ENCODE assay signal across 9 cellular contexts in the genomic region with DNA sequence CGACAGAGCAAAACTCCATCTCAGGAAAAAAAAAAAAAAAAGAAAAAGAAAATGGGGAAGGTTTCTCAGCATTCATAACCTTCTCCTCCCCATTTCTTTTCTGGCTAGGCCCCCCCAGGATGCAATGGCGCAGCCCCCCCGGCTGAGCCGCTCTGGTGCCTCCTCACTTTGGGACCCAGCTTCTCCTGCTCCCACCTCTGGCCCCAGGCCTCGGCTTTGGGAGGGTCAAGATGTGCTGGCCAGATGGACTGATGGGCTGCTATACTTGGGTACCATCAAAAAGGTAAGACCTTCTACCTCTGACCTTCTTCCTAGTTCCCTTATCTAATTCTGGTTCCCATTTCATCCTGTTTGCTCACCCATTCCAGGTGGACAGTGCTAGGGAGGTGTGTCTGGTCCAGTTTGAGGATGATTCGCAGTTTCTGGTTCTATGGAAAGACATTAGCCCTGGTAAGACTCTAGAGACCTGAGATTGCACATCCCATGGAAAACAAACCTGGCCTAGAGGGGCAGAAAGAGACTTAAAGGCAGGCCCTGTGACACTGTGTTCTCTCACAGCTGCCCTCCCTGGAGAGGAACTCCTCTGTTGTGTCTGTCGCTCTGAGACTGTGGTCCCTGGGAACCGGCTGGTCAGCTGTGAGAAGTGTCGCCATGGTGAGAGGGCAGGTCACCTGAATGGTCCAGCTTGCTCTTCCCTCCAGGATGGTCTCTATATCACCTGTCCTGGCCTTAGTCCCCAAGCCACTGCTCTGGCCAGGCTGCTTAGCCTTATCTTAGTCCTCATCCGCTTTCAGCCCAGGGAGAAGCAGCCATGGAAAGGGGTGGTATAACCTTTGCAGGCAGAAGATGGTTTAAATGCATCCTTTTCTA. TPM values are rescaled to one million over a fixed set of nuclear protein-coding genes. Genes with fewer than 3 reads are reported as not detected.
DNase-seq lines count a peak whose midpoint lies in the region; ATAC-seq and TF ChIP-seq lines count a peak whose summit lies in the region.
"Had no signal": no experiment of that assay in that cellular context is flagged by ENCODE, and none has a peak within 500 bp of the region (broad histone marks: within the 10 kb centered on the region; RNA-seq: fewer than 3 reads in every experiment).

No MANE protein-coding gene starts in this region.

- peaks cover 43% of the 10 kb centered on the region for H3K36me3 ChIP-seq in muscle layer of colon (ENCODE audit: insufficient read depth, low read length)

- TF ChIP-seq CTCF in CD14-positive monocyte (IDR thresholded peaks at IDR 0.05) (no peak), activated B cell treated with CpG ODN at 0.5 μM for 24 hours (IDR thresholded peaks at IDR 0.05) (no peak)

- H3K27me3 ChIP-seq in muscle layer of colon (ENCODE audit: control insufficient read depth in 1 of 2, insufficient read depth in 2 of 2, low read length in 2 of 2), result no peaks in the 10 kb centered on the region
- H3K27me3 ChIP-seq: Peyer's patch had no signal

- intact Hi-C loops in CD14-positive monocyte (cut with micrococcal nuclease) (loop anchor here in 1 of 2 donors (10.0 kb wide), 2 partner anchors 98 to 208 kb away; partner anchors contain the start of genes HSD17B8, RING1, RXRB and SLC39A7), activated B cell treated with CpG ODN at 0.5 μM for 24 hours (cut with micrococcal nuclease) (loop anchor here (5.0 to 10.0 kb wide), 2 partner anchors 408 to 1285 kb away; partner anchors contain the start of genes ATF6B and HLA-DOA)

- H3K36me3 Mint-ChIP-seq in CD14-positive monocyte (peaks cover 41 to 44% of the 10 kb centered on the region in 2 donors), activated B cell treated with CpG ODN at 0.5 μM for 24 hours (ENCODE audit: low read depth) (peaks cover 45% of the 10 kb centered on the region)

- H3K27ac Mint-ChIP-seq in CD14-positive monocyte, result peak overlapping the region in 5 of 7 donors; percentile 15 to 81 (median 19)
- H3K27ac Mint-ChIP-seq in activated B cell treated with CpG ODN at 0.5 μM for 24 hours, result peak overlapping the region; percentile 67

- H3K4me3 Mint-ChIP-seq in CD14-positive monocyte (peak overlapping the region in 1 of 2 donors; percentile 82), activated B cell treated with CpG ODN at 0.5 μM for 24 hours (peak overlapping the region; percentile 88)

- DNase-seq in CD14-positive monocyte (ENCODE audit: low spot score) (no peak), activated B cell treated with CpG ODN at 0.5 μM for 24 hours (no peak), COR-L47 (lab: John Stamatoyannopoulos, UW) (no peak), NCI-H2227 (lab: John Stamatoyannopoulos, UW; ENCODE audit: unreplicated experiment) (no peak)
- DNase-seq: amygdala; Peyer's patch; stimulated activated CD4-positive, alpha-beta T cell treated with anti-CD3 and anti-CD28 coated beads, Interleukin-4, amount 100 ng/mL, for 4 hours had no signal

- CTCF ChIA-PET in activated B cell treated with CpG ODN at 0.5 μM for 24 hours (lab: Charles Lee), result no interaction called here

- H3K27ac ChIP-seq in muscle layer of colon (ENCODE audit: low read depth, low read length), result no peak overlapping the region

- peaks cover 48% of the 10 kb centered on the region for H3K4me1 ChIP-seq in muscle layer of colon (ENCODE audit: insufficient read depth, low read length)

- POLR2A ChIA-PET in activated B cell treated with CpG ODN at 0.5 μM for 24 hours (lab: Charles Lee), result interaction anchor here (1.1 to 3.0 kb wide), 6 partner anchors 13 to 440 kb away, joined by 8 to 22 read pairs (median 15); partner anchors contain the start of genes HSD17B8, RPS18, VPS52 and ZBTB22

- ATAC-seq in activated B cell treated with CpG ODN at 0.5 μM for 24 hours (ENCODE audit: low read depth) (no peak), GM18502 (IDR thresholded peaks at IDR 0.05; ENCODE audit: poor library complexity, unreplicated experiment) (no peak)

- peak overlapping the region; percentile 92 for H3K9ac ChIP-seq in muscle layer of colon (ENCODE audit: low read length)

- no peaks in the 10 kb centered on the region for H3K9me3 ChIP-seq in muscle layer of colon (ENCODE audit: low read length)
- H3K9me3 ChIP-seq: Peyer's patch had no signal

- peak overlapping the region in 1 of 2 donors; percentile 5 for H3K4me3 ChIP-seq in muscle layer of colon (ENCODE audit: low read depth in 1 of 2, low read length in 2 of 2)

- H3K4me1 Mint-ChIP-seq in CD14-positive monocyte (peaks cover 41% of the 10 kb centered on the region), activated B cell treated with CpG ODN at 0.5 μM for 24 hours (peaks cover 69% of the 10 kb centered on the region)

- H3K9me3 Mint-ChIP-seq in CD14-positive monocyte (no peaks in the 10 kb centered on the region), activated B cell treated with CpG ODN at 0.5 μM for 24 hours (no peaks in the 10 kb centered on the region)

- H3K27me3 Mint-ChIP-seq in CD14-positive monocyte (ENCODE audit: low read depth in 3 of 3) (peaks cover 0 to 2% (median 0%) of the 10 kb centered on the region in 3 donors), activated B cell treated with CpG ODN at 0.5 μM for 24 hours (no peaks in the 10 kb centered on the region)

RNA-seq across cellular contexts. Expression of gene PHF1, which starts 1.6 kb away (rescaled TPM):
- polyA plus RNA-seq in CD14-positive monocyte, result 1 to 10 TPM; 3.0 to 3.5 TPM
- total RNA-seq in activated B cell treated with CpG ODN at 0.5 μM for 24 hours, result 76.0 and 83.4 TPM in 2 replicates

RNA-seq across cellular contexts. Expression of gene CUTA, which starts 5.5 kb away (rescaled TPM):
- 100 to 1,000 TPM; 153 to 160 TPM for polyA plus RNA-seq in CD14-positive monocyte
- total RNA-seq in activated B cell treated with CpG ODN at 0.5 μM for 24 hours, result 111 and 120 TPM in 2 replicates

RNA-seq across cellular contexts. Expression of gene SYNGAP1, which starts 7.5 kb away (rescaled TPM):
- not detected for polyA plus RNA-seq in CD14-positive monocyte
- total RNA-seq in activated B cell treated with CpG ODN at 0.5 μM for 24 hours, result 19.5 and 25.4 TPM in 2 replicates

RNA-seq across cellular contexts. Expression of gene KIFC1, which starts 20.8 kb away (rescaled TPM):
- under 1 TPM; 0.14 to 0.68 TPM for polyA plus RNA-seq in CD14-positive monocyte
- total RNA-seq in activated B cell treated with CpG ODN at 0.5 μM for 24 hours, result 1.9 and 2.2 TPM in 2 replicates

RNA-seq across cellular contexts. Expression of gene ZBTB9, which starts 42.0 kb away (rescaled TPM):
- polyA plus RNA-seq in CD14-positive monocyte, result 1 to 10 TPM in 1 of 2 donors, under 1 TPM in 1; 0.42 to 2.0 TPM
- total RNA-seq in activated B cell treated with CpG ODN at 0.5 μM for 24 hours, result 10.7 and 12.5 TPM in 2 replicates
